24 cellular contexts compared by ENCODE assay signal in the genomic region with DNA sequence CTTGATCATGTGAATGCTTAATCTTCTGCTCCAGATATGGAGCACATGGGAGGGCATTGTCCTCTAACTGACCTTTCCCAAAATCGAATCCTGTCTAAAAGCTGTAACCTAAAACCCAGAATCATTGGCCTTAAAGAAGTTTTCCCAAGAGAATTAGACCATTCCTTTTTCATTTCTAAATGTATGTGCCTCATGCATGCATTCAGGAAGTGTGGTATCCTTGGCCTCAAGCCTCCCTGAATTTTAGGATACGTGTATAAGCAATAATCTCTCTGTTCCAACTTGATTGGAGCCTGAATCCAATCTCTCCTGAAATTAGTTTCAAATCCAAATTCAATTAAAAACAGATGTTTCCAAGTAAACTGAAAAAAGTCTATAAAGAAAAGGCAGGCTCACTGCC.
"Had no signal": no experiment of that assay in that cellular context is flagged by ENCODE, and none has a peak within 500 bp of the region (broad histone marks: within the 10 kb centered on the region; RNA-seq: fewer than 3 reads in every experiment).

No MANE protein-coding gene starts in this region.

- H3K27me3 ChIP-seq: breast epithelium, Peyer's patch, SJSA1 had no signal

- H3K27ac Mint-ChIP-seq: activated CD8-positive, alpha-beta T cell treated with anti-CD3 and anti-CD28 coated beads, Interleukin-2, amount 10 ng/mL, durations not matched to agents 7 days and 5 days; activated naive CD8-positive, alpha-beta T cell treated with anti-CD3 and anti-CD28 coated beads, Interleukin-2, amount 10 ng/mL, durations not matched to agents 7 days and 5 days; T-helper 2 cell treated with Interferon-gamma antibody and Interleukin-4, amounts not matched to agents 5 μg/mL and 100 μg/mL, for 36 hours had no signal

- H3K36me3 ChIP-seq: breast epithelium, Peyer's patch, SJSA1 had no signal

- H3K9me3 Mint-ChIP-seq: activated naive CD8-positive, alpha-beta T cell treated with anti-CD3 and anti-CD28 coated beads, Interleukin-2, amount 10 ng/mL, durations not matched to agents 7 days and 5 days; T-helper 2 cell treated with Interferon-gamma antibody and Interleukin-4, amounts not matched to agents 5 μg/mL and 100 μg/mL, for 36 hours had no signal

- H3K4me3 ChIP-seq: breast epithelium, Peyer's patch, SJSA1 had no signal

- H3K36me3 Mint-ChIP-seq: activated naive CD8-positive, alpha-beta T cell treated with anti-CD3 and anti-CD28 coated beads, Interleukin-2, amount 10 ng/mL, durations not matched to agents 7 days and 5 days had no signal

- H3K4me3 Mint-ChIP-seq: activated CD8-positive, alpha-beta T cell treated with anti-CD3 and anti-CD28 coated beads, Interleukin-2, amount 10 ng/mL, durations not matched to agents 7 days and 5 days; activated naive CD8-positive, alpha-beta T cell treated with anti-CD3 and anti-CD28 coated beads, Interleukin-2, amount 10 ng/mL, durations not matched to agents 7 days and 5 days; T-helper 2 cell treated with Interferon-gamma antibody and Interleukin-4, amounts not matched to agents 5 μg/mL and 100 μg/mL, for 36 hours had no signal

- H3K4me1 Mint-ChIP-seq: activated naive CD8-positive, alpha-beta T cell treated with anti-CD3 and anti-CD28 coated beads, Interleukin-2, amount 10 ng/mL, durations not matched to agents 7 days and 5 days had no signal

- H3K4me1 ChIP-seq: breast epithelium, Peyer's patch, SJSA1 had no signal

- DNase-seq: activated CD4-positive, alpha-beta T cell treated with anti-CD3 and anti-CD28 coated beads for 4 hours; activated CD4-positive, alpha-beta T cell treated with anti-CD3 and anti-CD28 coated beads, Interleukin-2, amount 50 U/mL, for 4 hours; activated CD8-positive, alpha-beta memory T cell treated with anti-CD3 and anti-CD28 coated beads, Interleukin-2, amount 50 U/mL, for 48 hours; activated CD8-positive, alpha-beta T cell treated with anti-CD3 and anti-CD28 coated beads, Interleukin-2, amount 10 ng/mL, durations not matched to agents 7 days and 5 days; activated naive CD4-positive, alpha-beta T cell treated with anti-CD3 and anti-CD28 coated beads, Interleukin-2, amount 50 U/mL, for 16 hours; activated naive CD8-positive, alpha-beta T cell treated with anti-CD3 and anti-CD28 coated beads, Interleukin-2, amount 10 ng/mL, durations not matched to agents 7 days and 5 days; activated T-cell treated with anti-CD3 and anti-CD28 coated beads, Interleukin-2, amount 50 U/mL, for 1 hour; aorta; caudate nucleus; Kasumi-1; NCI-H1048; NCI-H146; NCI-H187 treated with DMSO at 0.1 percent for 48 hours; NCI-H2081 treated with DMSO at 0.1 percent for 48 hours; NCI-H510A treated with DMSO at 0.1 percent for 48 hours; NK-92 treated with Interleukin-12 subunit alpha and Interleukin-12 subunit beta, amount 100 ng/mL, for 24 hours; OCI-M1; Peyer's patch; SHP77; T-helper 1 cell had no signal

- H3K9me3 ChIP-seq: breast epithelium, Peyer's patch, SJSA1 had no signal

- H3K27ac ChIP-seq: Peyer's patch, SJSA1 had no signal

- ATAC-seq: activated CD4-positive, CD25-positive, alpha-beta regulatory T cell treated with anti-CD3 and anti-CD28 coated beads, Interleukin-2, amount 50 U/mL, for 24 hours; activated CD8-positive, alpha-beta T cell treated with anti-CD3 and anti-CD28 coated beads, Interleukin-2, amount 10 ng/mL, durations not matched to agents 7 days and 5 days had no signal
